In the genomic region with DNA sequence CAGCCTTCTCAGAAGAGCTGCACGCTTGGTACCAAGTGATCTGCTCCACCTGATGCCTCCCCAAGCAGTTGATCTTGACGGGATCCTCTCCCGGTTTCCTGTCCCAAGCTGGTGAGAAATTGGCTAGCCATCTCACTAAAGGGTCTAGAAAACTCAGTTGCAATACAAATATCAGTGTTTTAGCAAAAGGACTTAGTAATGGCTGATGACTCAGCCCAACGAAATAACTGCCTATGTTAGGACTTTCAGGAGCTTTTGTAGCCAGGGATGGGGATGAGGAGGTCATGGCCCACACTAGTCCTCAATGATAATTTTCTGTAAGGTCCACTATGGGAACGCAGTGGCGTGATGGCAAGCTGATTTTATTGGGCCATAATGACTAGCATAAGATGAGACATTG, we compare ENCODE assay signal across 24 cellular contexts. TPM values are rescaled to one million over a fixed set of nuclear protein-coding genes. Genes with fewer than 3 reads are reported as not detected.
A peak's percentile ranks its signal among the peaks of the same experiment; 100 is the strongest.
DNase-seq lines count a peak whose midpoint lies in the region; ATAC-seq, FAIRE-seq and TF ChIP-seq lines count a peak whose summit lies in the region.
"Had no signal": no experiment of that assay in that cellular context is flagged by ENCODE, and none has a peak within 500 bp of the region (broad histone marks: within the 10 kb centered on the region; RNA-seq: fewer than 3 reads in every experiment).

No MANE protein-coding gene starts in this region.

- FAIRE-seq in endothelial cell of umbilical vein (lab: Jason Lieb, UNC) (no peak), pancreas (lab: Jason Lieb, UNC) (no peak)
- FAIRE-seq: A204.1, GM18507 had no signal

- H2BK120ac ChIP-seq in IMR-90 (ENCODE audit: low read depth, low read length) = no peak overlapping the region

- H4K20me1 ChIP-seq in IMR-90 (ENCODE audit: insufficient read depth, low read length) (no peaks in the 10 kb centered on the region; the same call in 1 of the 2 replicates), endothelial cell of umbilical vein (replicated peaks; ENCODE audit: control insufficient read depth, extremely low read depth, insufficient read depth, low read length) (no peaks in the 10 kb centered on the region)
- H4K20me1 ChIP-seq: BLaER1 had no signal

- no peak overlapping the region for H3K4me3 ChIP-seq in IMR-90 (ENCODE audit: insufficient read depth, low read depth, low read length)
- no peak overlapping the region for H3K4me3 ChIP-seq in endothelial cell of umbilical vein (replicated peaks in 1 of 3; ENCODE audit: insufficient read depth in 1 of 3, low read depth in 1 of 3, low read length in 3 of 3)
- H3K4me3 ChIP-seq in sigmoid colon = no peak overlapping the region
- H3K4me3 ChIP-seq in pancreas = no peak overlapping the region
- H3K4me3 ChIP-seq: BLaER1, HAP-1 had no signal

- no peak for TF ChIP-seq POLR2A in IMR-90 (IDR thresholded peaks at IDR 0.05; ENCODE audit: low read depth, low read length)
- TF ChIP-seq POLR2A in endothelial cell of umbilical vein (IDR thresholded peaks at IDR 0.05; ENCODE audit: low read depth, low read length) = no peak
- no peak for TF ChIP-seq POLR2A in sigmoid colon (IDR thresholded peaks at IDR 0.05)

- H3K9ac ChIP-seq in IMR-90 (ENCODE audit: low read depth, low read length) = no peak overlapping the region
- H3K9ac ChIP-seq in endothelial cell of umbilical vein (replicated peaks; ENCODE audit: extremely low read depth, insufficient read depth, low read length) = no peak overlapping the region
- H3K9ac ChIP-seq: BLaER1 had no signal

- ATAC-seq in IMR-90 (ENCODE audit: low read depth) = peak; percentile 54
- ATAC-seq in HG02642 (IDR thresholded peaks at IDR 0.05; ENCODE audit: poor library complexity, unreplicated experiment) = no peak
- no peak for ATAC-seq in pancreas

- CTCF ChIA-PET in IMR-90 (lab: Yijun Ruan, JAX) = no interaction called here
- CTCF ChIA-PET in endothelial cell of umbilical vein (lab: Charles Lee) = interaction anchor here (1.2 to 1.7 kb wide), 3 partner anchors 22 to 342 kb away, joined by 3 to 5 read pairs (median 5); no protein-coding TSS in a partner anchor

- POLR2A ChIA-PET in IMR-90 (lab: Charles Lee; ENCODE audit: unreplicated experiment) = no interaction called here
- POLR2A ChIA-PET in endothelial cell of umbilical vein (lab: Charles Lee) = no interaction called here

- TF ChIP-seq RAD21 in IMR-90 (IDR thresholded peaks at IDR 0.05; ENCODE audit: low read length) = no peak

- WGBS in IMR-90 (ENCODE audit: extremely low coverage in 2 of 2, insufficient read length in 1 of 2), 2 experiments = 80% methylated on average over 1 of the region's 6 CpGs; no CpG with 5 or more reads in 1 of the 2 experiments
- 91 to 92% methylated on average over 6 of the region's 6 CpGs for WGBS in sigmoid colon, 2 donors
- WGBS in pancreas, 2 donors = 73 to 83% methylated on average over 6 of the region's 6 CpGs

- no peak overlapping the region for H4K91ac ChIP-seq in IMR-90 (ENCODE audit: insufficient read depth, low read depth, low read length)

- H3K4me2 ChIP-seq in IMR-90 (ENCODE audit: low read depth, low read length) (no peak overlapping the region), endothelial cell of umbilical vein (ENCODE audit: insufficient read depth, low read length) (no peak overlapping the region)
- H3K4me2 ChIP-seq: BLaER1 had no signal

- H3K18ac ChIP-seq in IMR-90 (ENCODE audit: low read depth, low read length) = no peak overlapping the region

- intact Hi-C loops in IMR-90 (cut with micrococcal nuclease) (no loop called here), endothelial cell of umbilical vein (cut with micrococcal nuclease) (no loop called here), sigmoid colon (cut with DNase I) (no loop called here), pancreas (cut with DNase I) (no loop called here)

- TF ChIP-seq CTCF in IMR-90 (conservative IDR thresholded peaks at IDR 0.05; ENCODE audit: low read depth, low read length) = no peak
- TF ChIP-seq CTCF in endothelial cell of umbilical vein (IDR thresholded peaks at IDR 0.05; ENCODE audit: extremely low read depth in 1 of 2, insufficient read depth in 1 of 2, low read depth in 1 of 2, low read length in 2 of 2) = no peak
- no peak for TF ChIP-seq CTCF in sigmoid colon (IDR thresholded peaks at IDR 0.05)
- TF ChIP-seq CTCF in pancreas (IDR thresholded peaks at IDR 0.05) = no peak

- TF ChIP-seq EP300 in sigmoid colon (IDR thresholded peaks at IDR 0.05) = no peak

- H3K14ac ChIP-seq in IMR-90 (replicated peaks; ENCODE audit: low read depth, low read length) = no peak overlapping the region

- H3K4me1 ChIP-seq in IMR-90 (ENCODE audit: control insufficient read depth, insufficient read depth, low read length) = no peaks in the 10 kb centered on the region
- peaks cover 5% of the 10 kb centered on the region for H3K4me1 ChIP-seq in endothelial cell of umbilical vein (ENCODE audit: control insufficient read depth, extremely low read depth, insufficient read depth, low read length)
- H3K4me1 ChIP-seq in sigmoid colon = peaks cover 0 to 3% (median 2%) of the 10 kb centered on the region in 4 donors
- no peaks in the 10 kb centered on the region for H3K4me1 ChIP-seq in pancreas

- no peak overlapping the region for H4K5ac ChIP-seq in IMR-90 (ENCODE audit: low read depth, low read length)

- dilution Hi-C loops in IMR-90 (cut with HindIII; ENCODE audit: low sequenced_read_pairs, unreplicated experiment) = no loop called here
- dilution Hi-C loops in endothelial cell of umbilical vein (cut with MboI; ENCODE audit: extremely low pct_ligation_motif_present, low sequenced_read_pairs) = no loop called here

- H2AFZ ChIP-seq in IMR-90 (replicated peaks; ENCODE audit: low read length, poor library complexity) = no peak overlapping the region
- H2AFZ ChIP-seq in endothelial cell of umbilical vein (ENCODE audit: low read depth, low read length) = no peak overlapping the region

- no peak overlapping the region for H2BK15ac ChIP-seq in IMR-90 (ENCODE audit: low read depth, low read length)

- no peak overlapping the region for H3K23ac ChIP-seq in IMR-90 (ENCODE audit: low read depth, low read length)

- peaks cover 8% of the 10 kb centered on the region; the same call in 1 of the 2 replicates for H3K36me3 ChIP-seq in IMR-90 (ENCODE audit: control insufficient read depth, insufficient read depth, low read length)
- H3K36me3 ChIP-seq in endothelial cell of umbilical vein (ENCODE audit: control insufficient read depth in 2 of 2, extremely low read depth in 1 of 2, insufficient read depth in 2 of 2, low read length in 2 of 2) = no peaks in the 10 kb centered on the region
- peaks cover 0 to 21% (median 2%) of the 10 kb centered on the region in 4 donors for H3K36me3 ChIP-seq in sigmoid colon
- H3K36me3 ChIP-seq in pancreas = no peaks in the 10 kb centered on the region
- H3K36me3 ChIP-seq: BLaER1, HAP-1 had no signal

- peak overlapping the region; percentile 43 for H2AK9ac ChIP-seq in IMR-90 (replicated peaks; ENCODE audit: low read depth, low read length, poor library complexity)

- in situ Hi-C loops in IMR-90 (cut with MboI; ENCODE audit: low sequenced_read_pairs) = no loop called here

- H3K27ac ChIP-seq in IMR-90 (ENCODE audit: insufficient read depth, low read length) (no peak overlapping the region), endothelial cell of umbilical vein (ENCODE audit: insufficient read depth, low read depth, low read length) (no peak overlapping the region), sigmoid colon (no peak overlapping the region), pancreas (no peak overlapping the region)
- H3K27ac ChIP-seq: BLaER1 had no signal

- H3K27me3 ChIP-seq in IMR-90 (ENCODE audit: control insufficient read depth, insufficient read depth, low read length) (no peaks in the 10 kb centered on the region), endothelial cell of umbilical vein (ENCODE audit: control insufficient read depth in 2 of 2, insufficient read depth in 2 of 2, low read length in 2 of 2) (peaks cover 0 to 4% of the 10 kb centered on the region in 2 experiments), sigmoid colon (no peaks in the 10 kb centered on the region), pancreas (no peaks in the 10 kb centered on the region)
- H3K27me3 ChIP-seq: BLaER1 had no signal

- no peak overlapping the region for H3K56ac ChIP-seq in IMR-90 (ENCODE audit: extremely low read depth, insufficient read depth, low read length)

- H2AK5ac ChIP-seq in IMR-90 (ENCODE audit: low read depth, low read length) = no peak overlapping the region

- H3K9me1 ChIP-seq in IMR-90 (ENCODE audit: insufficient read depth, low read length) = peaks cover 7% of the 10 kb centered on the region; the same call in 1 of the 2 replicates
- H3K9me1 ChIP-seq in endothelial cell of umbilical vein (replicated peaks; ENCODE audit: control insufficient read depth, extremely low read depth, insufficient read depth, low read length) = no peaks in the 10 kb centered on the region

- H2BK5ac ChIP-seq in IMR-90 (ENCODE audit: low read depth, low read length, poor library complexity, severe bottlenecking) = no peak overlapping the region

- H4K8ac ChIP-seq in IMR-90 (ENCODE audit: low read depth in 2 of 2, low read length in 2 of 2) = no peak overlapping the region

- peaks cover 2% of the 10 kb centered on the region; the same call in 1 of the 2 replicates for H3K9me3 ChIP-seq in IMR-90 (ENCODE audit: control insufficient read depth, insufficient read depth, low read length)
- H3K9me3 ChIP-seq in endothelial cell of umbilical vein (replicated peaks; ENCODE audit: control insufficient read depth, insufficient read depth, low read length) = no peaks in the 10 kb centered on the region
- peaks cover 0 to 2% (median 0%) of the 10 kb centered on the region in 4 donors for H3K9me3 ChIP-seq in sigmoid colon
- H3K9me3 ChIP-seq in pancreas = no peaks in the 10 kb centered on the region
- H3K9me3 ChIP-seq: HAP-1 had no signal

- H3K79me1 ChIP-seq in IMR-90 (ENCODE audit: low read depth in 1 of 2, low read length in 2 of 2) = no peaks in the 10 kb centered on the region

- H3K79me2 ChIP-seq in endothelial cell of umbilical vein (ENCODE audit: control insufficient read depth, insufficient read depth, low read length) = no peaks in the 10 kb centered on the region

- H2BK20ac ChIP-seq in IMR-90 (ENCODE audit: low read depth, low read length) = no peak overlapping the region

- DNase-seq in ELR (ENCODE audit: low read depth) (peak; percentile 53), IMR-90 (peak; percentile 36), endothelial cell of umbilical vein (ENCODE audit: low read depth, low spot score) (no peak), sigmoid colon (peak; percentile 22), NCI-H526 (lab: John Stamatoyannopoulos, UW) (no peak), pancreas (no peak), DMS153 (lab: John Stamatoyannopoulos, UW) (no peak)
- DNase-seq: CD4-positive, CD25-positive, alpha-beta regulatory T cell; GOT3; Karpas-422; NCI-H1092; NCI-H1436 treated with DMSO at 0.1 percent for 48 hours; NCI-H187 treated with DMSO at 0.1 percent for 48 hours; NCI-H345; NCI-H524 treated with DMSO at 0.1 percent for 48 hours; NCI-H82; Right ventricle myocardium superior; RPMI8226 had no signal

- BruUV-seq in IMR-90 (replicated peaks; lab: Mats Ljungman, UMichigan) (no TSS peak), endothelial cell of umbilical vein (replicated peaks; lab: Mats Ljungman, UMichigan) (no TSS peak)

- H3K4ac ChIP-seq in IMR-90 (ENCODE audit: low read depth, low read length) = no peak overlapping the region

RNA-seq across cellular contexts. Expression of a gene that starts 23.3 kb away (rescaled TPM):
- total RNA-seq in IMR-90 (2012; rRNA removed) = 2.5 and 3.9 TPM in 2 replicates
- polyA plus RNA-seq in IMR-90 (2012; rRNA removed) = 10.4 and 12.1 TPM in 2 replicates
- 5.4 and 8.9 TPM in 2 replicates for polyA plus RNA-seq in IMR-90 (2012; cell fraction: cytosol; rRNA removed)
- 108 and 158 TPM in 2 replicates for polyA plus RNA-seq in IMR-90 (2012; cell fraction: nucleus; rRNA removed; ENCODE audit: low replicate concordance)
- 20.8 and 27.2 TPM in 2 replicates for total RNA-seq in endothelial cell of umbilical vein
- polyA plus RNA-seq in endothelial cell of umbilical vein = 10.5 and 13.7 TPM in 2 replicates
- polyA plus RNA-seq in endothelial cell of umbilical vein (2011; cell fraction: cytosol; rRNA removed) = 3.0 and 4.6 TPM in 2 replicates
- polyA plus RNA-seq in endothelial cell of umbilical vein (2011; cell fraction: nucleus; rRNA removed) = 142 and 147 TPM in 2 replicates
- polyA plus RNA-seq in endothelial cell of umbilical vein (2012) = 17.2 and 26.3 TPM in 2 replicates
- polyA minus RNA-seq in endothelial cell of umbilical vein = 15.6 and 21.1 TPM in 2 replicates
- polyA minus RNA-seq in endothelial cell of umbilical vein (2011; cell fraction: cytosol; rRNA and poly(A)+ RNA removed) = 9.3 TPM
- 20.5 and 27.4 TPM in 2 replicates for polyA minus RNA-seq in endothelial cell of umbilical vein (2011; cell fraction: nucleus; rRNA and poly(A)+ RNA removed)
- 10 to 100 TPM; 14.3 to 26.3 (median 14.4) TPM for total RNA-seq in sigmoid colon
- 10 to 100 TPM in 2 of 3 donors, 1 to 10 TPM in 1; 7.2 to 55.9 (median 10.6) TPM for polyA plus RNA-seq in sigmoid colon
- total RNA-seq in pancreas = 10 to 100 TPM; 13.9 to 42.1 (median 20.2) TPM
- 10 to 100 TPM; 34.3 to 86.5 TPM for polyA plus RNA-seq in pancreas

RNA-seq across cellular contexts. Expression of a gene that starts 27.3 kb away (rescaled TPM):
- 1.7 and 3.4 TPM in 2 replicates for total RNA-seq in IMR-90 (2012; rRNA removed)
- 8.4 and 9.0 TPM in 2 replicates for polyA plus RNA-seq in IMR-90 (2012; rRNA removed)
- polyA plus RNA-seq in IMR-90 (2012; cell fraction: cytosol; rRNA removed) = 5.2 and 16.8 TPM in 2 replicates
- polyA plus RNA-seq in IMR-90 (2012; cell fraction: nucleus; rRNA removed; ENCODE audit: low replicate concordance) = 7.4 and 9.5 TPM in 2 replicates
- 3.8 and 4.0 TPM in 2 replicates for total RNA-seq in endothelial cell of umbilical vein
- polyA plus RNA-seq in endothelial cell of umbilical vein = 2.5 and 3.1 TPM in 2 replicates
- 1.6 and 1.7 TPM in 2 replicates for polyA plus RNA-seq in endothelial cell of umbilical vein (2011; cell fraction: cytosol; rRNA removed)
- 0.76 and 1.2 TPM in 2 replicates for polyA plus RNA-seq in endothelial cell of umbilical vein (2011; cell fraction: nucleus; rRNA removed)
- 0.83 and 1.5 TPM in 2 replicates for polyA plus RNA-seq in endothelial cell of umbilical vein (2012)
- 0.66 and 0.79 TPM in 2 replicates for polyA minus RNA-seq in endothelial cell of umbilical vein
- not detected for polyA minus RNA-seq in endothelial cell of umbilical vein (2011; cell fraction: cytosol; rRNA and poly(A)+ RNA removed)
- 0.34 and 0.53 TPM in 2 replicates for polyA minus RNA-seq in endothelial cell of umbilical vein (2011; cell fraction: nucleus; rRNA and poly(A)+ RNA removed)
- 10 to 100 TPM; 14.8 to 31.4 (median 26.2) TPM for total RNA-seq in sigmoid colon
- 10 to 100 TPM in 1 of 3 donors, 1 to 10 TPM in 2; 1.4 to 34.6 (median 4.8) TPM for polyA plus RNA-seq in sigmoid colon
- total RNA-seq in pancreas = 10 to 100 TPM in 2 of 6 donors, 1 to 10 TPM in 4; 5.3 to 17.9 (median 6.7) TPM
- polyA plus RNA-seq in pancreas = 10 to 100 TPM in 1 of 2 donors, 1 to 10 TPM in 1; 9.4 to 31.2 TPM
- total RNA-seq: CD4-positive, CD25-positive, alpha-beta regulatory T cell; G401 had no signal
- polyA plus RNA-seq: CD4-positive, CD25-positive, alpha-beta regulatory T cell had no signal

RNA-seq across cellular contexts. Expression of a gene that starts 41.7 kb away (rescaled TPM):
- total RNA-seq in IMR-90 (2012; rRNA removed) = 50.0 and 51.8 TPM in 2 replicates
- 73.4 and 90.7 TPM in 2 replicates for polyA plus RNA-seq in IMR-90 (2012; rRNA removed)
- polyA plus RNA-seq in IMR-90 (2012; cell fraction: cytosol; rRNA removed) = 61.1 and 63.0 TPM in 2 replicates
- 33.7 and 43.7 TPM in 2 replicates for polyA plus RNA-seq in IMR-90 (2012; cell fraction: nucleus; rRNA removed; ENCODE audit: low replicate concordance)
- 76.4 and 93.6 TPM in 2 replicates for total RNA-seq in endothelial cell of umbilical vein
- polyA plus RNA-seq in endothelial cell of umbilical vein = 85.0 and 95.4 TPM in 2 replicates
- 59.3 and 68.6 TPM in 2 replicates for polyA plus RNA-seq in endothelial cell of umbilical vein (2011; cell fraction: cytosol; rRNA removed)
- 45.2 and 48.6 TPM in 2 replicates for polyA plus RNA-seq in endothelial cell of umbilical vein (2011; cell fraction: nucleus; rRNA removed)
- polyA plus RNA-seq in endothelial cell of umbilical vein (2012) = 72.2 and 72.9 TPM in 2 replicates
- 78.7 and 93.9 TPM in 2 replicates for polyA minus RNA-seq in endothelial cell of umbilical vein
- polyA minus RNA-seq in endothelial cell of umbilical vein (2011; cell fraction: cytosol; rRNA and poly(A)+ RNA removed) = 25.1 TPM
- polyA minus RNA-seq in endothelial cell of umbilical vein (2011; cell fraction: nucleus; rRNA and poly(A)+ RNA removed) = 29.4 and 42.9 TPM in 2 replicates
- 10 to 100 TPM; 11.1 to 19.1 (median 13.4) TPM for total RNA-seq in sigmoid colon
- polyA plus RNA-seq in sigmoid colon = 100 to 1,000 TPM in 1 of 3 donors, 10 to 100 TPM in 2; 51.1 to 132 (median 60.3) TPM
- 10 to 100 TPM; 20.7 to 45.0 (median 29.3) TPM for total RNA-seq in pancreas
- polyA plus RNA-seq in pancreas = 10 to 100 TPM in 1 of 2 donors, 1 to 10 TPM in 1; 7.4 to 10.7 TPM

Comparison
In these comparisons a context has a peak if more than half of its experiments do, and no peak if none do; other contexts are left out.
1. DNase-seq: peak in ELR (single experiment), IMR-90 (single experiment) and sigmoid colon (single experiment); none in endothelial cell of umbilical vein (single experiment), NCI-H526 (0 of 2), pancreas (0 of 6) and DMS153 (single experiment).